In the genomic region with DNA sequence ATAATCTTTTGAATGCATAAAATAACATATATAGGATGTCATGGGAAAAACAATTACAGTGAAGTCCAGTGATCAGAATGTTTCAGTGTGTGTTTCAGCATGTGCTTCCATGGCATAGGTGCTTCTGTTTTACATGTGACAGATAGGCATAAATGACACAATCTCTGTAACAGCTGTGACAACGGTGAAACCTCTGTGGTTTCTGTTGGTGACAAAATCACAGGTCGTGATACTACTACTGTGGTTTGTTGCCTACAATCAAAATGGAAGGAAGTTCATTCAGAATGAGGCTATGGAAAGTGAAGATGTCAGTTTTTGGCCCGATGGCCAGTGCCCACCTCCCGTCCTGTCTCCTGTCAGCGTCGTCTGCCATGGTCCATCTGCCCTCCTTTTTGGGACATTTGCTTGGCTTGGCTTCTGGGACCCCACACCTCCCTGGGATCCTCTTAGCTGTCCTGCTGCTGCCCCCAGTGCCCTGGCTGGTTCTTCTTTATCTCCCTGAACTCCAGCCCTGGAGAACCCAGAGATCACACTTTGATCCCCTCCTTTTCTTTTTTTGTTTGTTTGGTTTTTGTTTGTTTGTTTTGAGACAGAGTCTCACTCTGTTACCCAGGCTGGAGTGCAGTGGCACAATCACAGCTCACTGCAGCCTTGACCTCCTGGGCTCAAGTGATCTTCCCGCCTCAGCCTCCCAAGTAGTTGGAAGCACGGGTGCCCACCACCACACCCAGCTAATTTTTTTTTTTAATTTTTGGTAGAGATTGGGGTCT, we compare ENCODE assay signal across 1 cellular context.
TF ChIP-seq lines count a peak whose summit lies in the region.

No MANE protein-coding gene starts in this region.

TF ChIP-seq in GM23338, 12 proteins besides CTCF, POLR2A, EP300 and RAD21 (continued from another document):
- TF ChIP-seq EZH2phosphoT487 (IDR thresholded peaks at IDR 0.05; ENCODE audit: unreplicated experiment) (no peak), POLR2AphosphoS5 (IDR thresholded peaks at IDR 0.05; ENCODE audit: low read depth) (no peak), CREB1 (CRISPR knock-in tag; IDR thresholded peaks at IDR 0.05; ENCODE audit: low read depth) (no peak), JUNB (IDR thresholded peaks at IDR 0.05; ENCODE audit: unreplicated experiment) (no peak), STAT1 (IDR thresholded peaks at IDR 0.05; ENCODE audit: unreplicated experiment) (no peak), EZH2 (IDR thresholded peaks at IDR 0.05; ENCODE audit: low read depth, unreplicated experiment) (no peak)
- TF ChIP-seq, protein P1, sequence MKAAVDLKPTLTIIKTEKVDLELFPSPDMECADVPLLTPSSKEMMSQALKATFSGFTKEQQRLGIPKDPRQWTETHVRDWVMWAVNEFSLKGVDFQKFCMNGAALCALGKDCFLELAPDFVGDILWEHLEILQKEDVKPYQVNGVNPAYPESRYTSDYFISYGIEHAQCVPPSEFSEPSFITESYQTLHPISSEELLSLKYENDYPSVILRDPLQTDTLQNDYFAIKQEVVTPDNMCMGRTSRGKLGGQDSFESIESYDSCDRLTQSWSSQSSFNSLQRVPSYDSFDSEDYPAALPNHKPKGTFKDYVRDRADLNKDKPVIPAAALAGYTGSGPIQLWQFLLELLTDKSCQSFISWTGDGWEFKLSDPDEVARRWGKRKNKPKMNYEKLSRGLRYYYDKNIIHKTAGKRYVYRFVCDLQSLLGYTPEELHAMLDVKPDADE (IDR thresholded peaks at IDR 0.05): no peak
